Comparison of ENCODE assay signal across 1 cellular context in the genomic region with DNA sequence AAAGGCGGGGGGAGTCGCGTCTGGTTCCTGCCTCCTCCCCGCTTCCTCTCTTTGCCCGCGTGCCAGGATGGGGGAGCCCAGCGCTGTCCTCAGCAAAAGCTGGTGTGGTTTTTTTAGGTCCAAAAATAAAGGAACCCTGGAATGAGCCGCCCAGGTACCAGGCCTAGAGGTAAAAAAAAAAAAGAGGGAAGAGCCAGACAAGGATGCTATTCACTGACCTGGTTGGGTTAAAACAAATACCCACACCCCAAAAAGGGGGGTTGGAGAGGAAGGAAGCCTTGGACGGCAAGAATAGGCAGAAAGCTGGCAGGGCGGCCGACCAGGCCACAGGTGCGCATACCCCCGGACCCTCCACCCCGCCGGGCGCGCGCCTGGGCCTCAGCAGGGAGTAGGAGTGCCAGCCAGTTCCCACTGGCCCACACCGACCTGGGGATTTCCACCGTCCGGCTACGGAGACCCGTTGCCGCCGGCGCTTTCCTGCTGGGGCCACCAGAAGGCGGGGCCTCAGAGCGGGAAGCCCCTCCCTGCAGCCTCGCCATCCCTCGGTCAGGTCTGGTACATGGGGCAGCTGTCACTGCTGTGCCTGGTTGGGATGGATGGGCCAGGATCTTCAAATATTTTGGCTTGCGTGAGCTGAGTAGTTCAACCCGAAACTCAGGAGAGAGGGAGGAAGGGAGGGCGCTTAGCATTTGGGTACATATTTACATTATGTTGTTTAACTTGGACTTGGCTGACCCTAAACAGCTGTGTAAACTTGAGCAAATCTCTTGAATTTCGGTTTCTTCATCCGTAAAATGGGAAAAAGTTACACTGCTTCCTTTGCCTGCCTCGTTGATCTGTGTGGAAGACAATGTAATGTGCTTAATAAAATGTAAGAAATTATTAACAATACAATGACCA.
A peak's percentile ranks its signal among the peaks of the same experiment; 100 is the strongest.
TF ChIP-seq lines count a peak whose summit lies in the region.

No MANE protein-coding gene starts in this region.

TF ChIP-seq in SK-N-SH, 30 proteins besides CTCF, POLR2A, EP300 and RAD21:
- TF ChIP-seq POLR2AphosphoS5 (IDR thresholded peaks at IDR 0.05; ENCODE audit: low read depth, low read length) (peak; percentile 49), GABPA (IDR thresholded peaks at IDR 0.05; ENCODE audit: low read depth) (peak; percentile 52; the same call in 1 of the 2 replicates), TAF1 (IDR thresholded peaks at IDR 0.05; ENCODE audit: borderline replicate concordance, low read depth, low read length) (peak; percentile 52), MXI1 (IDR thresholded peaks at IDR 0.05; ENCODE audit: low read depth, low read length) (peak; percentile 70), ZBTB33 (IDR thresholded peaks at IDR 0.05; ENCODE audit: borderline replicate concordance, low read depth) (no peak), IRF3 (IDR thresholded peaks at IDR 0.05; ENCODE audit: low read depth, low read length) (no peak), ELF1 (IDR thresholded peaks at IDR 0.05) (peak; percentile 59; the same call in 1 of the 2 replicates)
- TF ChIP-seq, protein P1, sequence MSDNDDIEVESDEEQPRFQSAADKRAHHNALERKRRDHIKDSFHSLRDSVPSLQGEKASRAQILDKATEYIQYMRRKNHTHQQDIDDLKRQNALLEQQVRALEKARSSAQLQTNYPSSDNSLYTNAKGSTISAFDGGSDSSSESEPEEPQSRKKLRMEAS (IDR thresholded peaks at IDR 0.05; ENCODE audit: low read depth): peak; percentile 43; the same call in 1 of the 2 replicates
TF ChIP-seq in SK-N-SH: peak in this region for 6.
